ENCODE assay signal across 34 cellular contexts in the genomic region with DNA sequence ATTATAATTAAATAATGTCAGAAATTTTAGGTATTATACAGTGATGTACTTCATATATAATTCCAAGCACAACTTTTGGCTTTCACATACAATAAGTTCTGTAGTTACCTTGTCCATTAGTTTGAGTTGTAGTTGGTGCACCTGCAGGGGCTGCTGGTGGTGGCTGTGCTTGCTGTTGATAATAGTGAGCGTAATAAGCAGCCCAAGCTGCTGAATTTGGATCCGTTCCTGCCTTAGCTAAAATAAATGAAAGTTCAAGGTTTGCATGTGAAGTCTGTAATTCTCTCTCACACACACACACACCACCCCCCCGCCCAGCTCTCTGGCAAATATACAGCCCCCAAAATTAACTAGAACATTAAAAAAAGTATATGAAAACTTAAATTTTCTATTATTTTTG.
"Had no signal": no experiment of that assay in that cellular context is flagged by ENCODE, and none has a peak within 500 bp of the region (broad histone marks: within the 10 kb centered on the region; RNA-seq: fewer than 3 reads in every experiment).

No MANE protein-coding gene starts in this region.

- H3K4me3 ChIP-seq: adrenal gland, ascending aorta, body of pancreas, breast epithelium, cardiac muscle cell had no signal

- H3K27me3 ChIP-seq: adrenal gland, ascending aorta, body of pancreas, brain microvascular endothelial cell, breast epithelium, cardiac muscle cell had no signal

- FAIRE-seq: astrocyte, bronchial epithelial cell had no signal

- DNase-seq: activated effector memory CD4-positive, alpha-beta T cell treated with anti-CD3 and anti-CD28 coated beads, Interleukin-2, amount 50 U/mL, for 16 hours; activated effector memory CD4-positive, alpha-beta T cell treated with Interleukin-2 at 50 U/mL for 16 hours; activated gamma-delta T cell; activated gamma-delta T cell treated with Interleukin-2 at 50 U/mL for 16 hours; activated naive CD4-positive, alpha-beta T cell; activated naive CD4-positive, alpha-beta T cell treated with anti-CD3 and anti-CD28 coated beads for 36 hours; activated naive CD4-positive, alpha-beta T cell treated with anti-CD3 and anti-CD28 coated beads, Interleukin-2, amount 10 ng/mL, durations not matched to agents 7 days and 5 days; activated naive CD4-positive, alpha-beta T cell treated with anti-CD3 and anti-CD28 coated beads, Interleukin-2, amount 50 U/mL, for 16 hours; activated naive CD4-positive, alpha-beta T cell treated with Interleukin-2 at 50 U/mL for 16 hours; activated naive CD8-positive, alpha-beta T cell treated with anti-CD3 and anti-CD28 coated beads for 36 hours; activated naive CD8-positive, alpha-beta T cell treated with anti-CD3 and anti-CD28 coated beads, Interleukin-2, amount 10 ng/mL, durations not matched to agents 7 days and 5 days; activated naive CD8-positive, alpha-beta T cell treated with anti-CD3 and anti-CD28 coated beads, Interleukin-2, amount 50 U/mL, for 24 hours; activated T-cell treated with anti-CD3 and anti-CD28 coated beads, Interleukin-2, amount 50 U/mL, for 1 hour; activated T-cell treated with anti-CD3 and anti-CD28 coated beads, Interleukin-2, amount 50 U/mL, for 24 hours; activated T-cell treated with anti-CD3 and anti-CD28 coated beads, Interleukin-2, amount 50 U/mL, for 4 hours; activated T-cell treated with anti-CD3 and anti-CD28 coated beads, Interleukin-2, amount 50 U/mL, for 48 hours; activated T-cell treated with anti-CD3 and anti-CD28 coated beads, Interleukin-2, amount 50 U/mL, for 72 hours; amniotic stem cell; amygdala; anterior cingulate cortex; aorta; brain microvascular endothelial cell; caudate nucleus; central memory CD4-positive, alpha-beta T cell; cerebellar nuclear complex had no signal

- H3K4me1 ChIP-seq: ascending aorta, breast epithelium had no signal

- H3K9me3 ChIP-seq: adrenal gland, ascending aorta, body of pancreas, breast epithelium had no signal

- H3K27ac ChIP-seq: ascending aorta, brain microvascular endothelial cell, breast epithelium, cardiac muscle cell had no signal

- ATAC-seq: activated naive CD4-positive, alpha-beta T cell treated with anti-CD3 and anti-CD28 coated beads, Interleukin-2, amount 50 U/mL, for 72 hours; activated naive CD8-positive, alpha-beta T cell treated with anti-CD3 and anti-CD28 coated beads, Interleukin-2, amount 50 U/mL, for 24 hours; activated T-cell treated with anti-CD3 and anti-CD28 coated beads, Interleukin-2, amount 50 U/mL, for 4 hours; activated T-cell treated with anti-CD3 and anti-CD28 coated beads, Interleukin-2, amount 50 U/mL, for 72 hours; activated T-helper 17 cell treated with anti-CD3 and anti-CD28 coated beads, Interleukin-2, amount 50 U/mL, for 72 hours; body of pancreas had no signal
